In the genomic region with DNA sequence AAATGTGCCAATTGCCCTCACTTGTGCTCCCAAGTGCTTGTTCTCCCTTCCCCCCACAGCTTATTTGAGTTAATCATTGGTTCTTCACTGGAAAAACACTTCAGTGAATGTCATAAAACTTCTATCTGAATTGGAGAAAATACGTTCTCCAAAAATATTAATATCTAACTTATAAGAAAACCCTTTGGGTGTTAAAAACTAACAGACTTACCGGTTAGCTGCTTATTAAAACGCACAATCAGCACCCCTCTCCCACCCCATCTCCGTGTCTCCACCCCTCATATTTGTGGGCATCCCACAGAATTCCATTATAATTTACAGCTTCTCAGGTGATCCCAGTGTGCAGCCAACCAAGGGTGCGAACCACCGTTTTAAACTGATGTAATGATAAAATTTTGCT, we compare ENCODE assay signal across 31 cellular contexts.
"Had no signal": no experiment of that assay in that cellular context is flagged by ENCODE, and none has a peak within 500 bp of the region (broad histone marks: within the 10 kb centered on the region; RNA-seq: fewer than 3 reads in every experiment).

No MANE protein-coding gene starts in this region.

- H3K9me3 ChIP-seq: ascending aorta, Peyer's patch had no signal

- ATAC-seq: activated CD8-positive, alpha-beta T cell treated with anti-CD3 and anti-CD28 coated beads for 36 hours; PC-3 had no signal

- H3K4me3 ChIP-seq: ascending aorta, cardiac muscle cell, Peyer's patch had no signal

- H3K36me3 ChIP-seq: ascending aorta, cardiac muscle cell, Peyer's patch, WERI-Rb-1 had no signal

- H3K4me1 Mint-ChIP-seq: activated CD4-positive, alpha-beta T cell treated with anti-CD3 and anti-CD28 coated beads, Interleukin-2, amount 10 ng/mL, durations not matched to agents 24 days and 14 days; activated naive CD4-positive, alpha-beta T cell treated with anti-CD3 and anti-CD28 coated beads, Interleukin-2, amount 50 U/mL, for 24 hours; activated naive CD8-positive, alpha-beta T cell treated with anti-CD3 and anti-CD28 coated beads, Interleukin-2, amount 10 ng/mL, durations not matched to agents 7 days and 5 days had no signal

- H3K4me3 Mint-ChIP-seq: activated CD4-positive, alpha-beta T cell treated with anti-CD3 and anti-CD28 coated beads, Interleukin-2, amount 10 ng/mL, durations not matched to agents 24 days and 14 days; activated CD8-positive, alpha-beta T cell treated with anti-CD3 and anti-CD28 coated beads for 36 hours; activated naive CD4-positive, alpha-beta T cell treated with anti-CD3 and anti-CD28 coated beads, Interleukin-2, amount 50 U/mL, for 24 hours; activated naive CD8-positive, alpha-beta T cell treated with anti-CD3 and anti-CD28 coated beads, Interleukin-2, amount 10 ng/mL, durations not matched to agents 7 days and 5 days; activated T-cell treated with anti-CD3 and anti-CD28 coated beads, Interleukin-2, amount 50 U/mL, for 24 hours; central memory CD8-positive, alpha-beta T cell had no signal

- H3K4me1 ChIP-seq: Peyer's patch had no signal

- DNase-seq: activated CD4-positive, alpha-beta T cell treated with anti-CD3 and anti-CD28 coated beads for 1 hour; activated CD4-positive, alpha-beta T cell treated with anti-CD3 and anti-CD28 coated beads, Interleukin-2, amount 10 ng/mL, durations not matched to agents 24 days and 14 days; activated CD4-positive, alpha-beta T cell treated with anti-CD3 and anti-CD28 coated beads, Interleukin-2, amount 50 U/mL, for 4 hours; activated CD4-positive, CD25-positive, alpha-beta regulatory T cell; activated CD8-positive, alpha-beta T cell treated with anti-CD3 and anti-CD28 coated beads for 36 hours; activated gamma-delta T cell; activated naive CD4-positive, alpha-beta T cell treated with Interleukin-2 at 50 U/mL for 16 hours; activated naive CD8-positive, alpha-beta T cell treated with anti-CD3 and anti-CD28 coated beads, Interleukin-2, amount 10 ng/mL, durations not matched to agents 7 days and 5 days; activated T-cell treated with anti-CD3 and anti-CD28 coated beads, Interleukin-2, amount 50 U/mL, for 24 hours; amygdala; NCI-H1092 treated with DMSO at 0.1 percent for 48 hours; NCI-H1417; NCI-H146; NCI-H187; NCI-H2029 treated with DMSO at 0.1 percent for 48 hours; NCI-H2107; NCI-H2171; NCI-H510A; NCI-H526; NCI-H748 treated with DMSO at 0.1 percent for 48 hours; NK-92 treated with Interleukin-12 subunit alpha and Interleukin-12 subunit beta, amount 100 ng/mL, for 24 hours; PC-3; Peyer's patch; Right ventricle myocardium superior; T1000; WERI-Rb-1 had no signal

- H3K27ac Mint-ChIP-seq: activated CD4-positive, alpha-beta T cell treated with anti-CD3 and anti-CD28 coated beads, Interleukin-2, amount 10 ng/mL, durations not matched to agents 24 days and 14 days; activated CD8-positive, alpha-beta T cell treated with anti-CD3 and anti-CD28 coated beads for 36 hours; activated naive CD4-positive, alpha-beta T cell treated with anti-CD3 and anti-CD28 coated beads, Interleukin-2, amount 50 U/mL, for 24 hours; activated naive CD8-positive, alpha-beta T cell treated with anti-CD3 and anti-CD28 coated beads, Interleukin-2, amount 10 ng/mL, durations not matched to agents 7 days and 5 days; activated T-cell treated with anti-CD3 and anti-CD28 coated beads, Interleukin-2, amount 50 U/mL, for 24 hours; activated T-helper 2 cell treated with anti-CD3 and anti-CD28 coated beads, Interferon-gamma antibody, Interleukin-2, Interleukin-4, amounts not matched to agents 10 μg/mL and 5 μg/mL and 100 μg/mL, durations not matched to agents 14 hours and 24 hours and 36 hours had no signal

- H3K9me3 Mint-ChIP-seq: activated CD4-positive, alpha-beta T cell treated with anti-CD3 and anti-CD28 coated beads, Interleukin-2, amount 10 ng/mL, durations not matched to agents 24 days and 14 days; activated CD8-positive, alpha-beta T cell treated with anti-CD3 and anti-CD28 coated beads for 36 hours; activated naive CD4-positive, alpha-beta T cell treated with anti-CD3 and anti-CD28 coated beads, Interleukin-2, amount 50 U/mL, for 24 hours; activated naive CD8-positive, alpha-beta T cell treated with anti-CD3 and anti-CD28 coated beads, Interleukin-2, amount 10 ng/mL, durations not matched to agents 7 days and 5 days; activated T-cell treated with anti-CD3 and anti-CD28 coated beads, Interleukin-2, amount 50 U/mL, for 24 hours; activated T-helper 2 cell treated with anti-CD3 and anti-CD28 coated beads, Interferon-gamma antibody, Interleukin-2, Interleukin-4, amounts not matched to agents 10 μg/mL and 5 μg/mL and 100 μg/mL, durations not matched to agents 14 hours and 24 hours and 36 hours; central memory CD8-positive, alpha-beta T cell had no signal

- H3K27ac ChIP-seq: ascending aorta, cardiac muscle cell, Peyer's patch, WERI-Rb-1 had no signal

- H3K27me3 ChIP-seq: ascending aorta, cardiac muscle cell, Peyer's patch had no signal

- H3K36me3 Mint-ChIP-seq: activated naive CD4-positive, alpha-beta T cell treated with anti-CD3 and anti-CD28 coated beads, Interleukin-2, amount 50 U/mL, for 24 hours; activated naive CD8-positive, alpha-beta T cell treated with anti-CD3 and anti-CD28 coated beads, Interleukin-2, amount 10 ng/mL, durations not matched to agents 7 days and 5 days had no signal

- H3K27me3 Mint-ChIP-seq: activated CD4-positive, alpha-beta T cell treated with anti-CD3 and anti-CD28 coated beads, Interleukin-2, amount 10 ng/mL, durations not matched to agents 24 days and 14 days; activated CD8-positive, alpha-beta T cell treated with anti-CD3 and anti-CD28 coated beads for 36 hours; activated T-cell treated with anti-CD3 and anti-CD28 coated beads, Interleukin-2, amount 50 U/mL, for 24 hours; central memory CD8-positive, alpha-beta T cell had no signal
